13 cellular contexts compared by ENCODE assay signal in the genomic region with DNA sequence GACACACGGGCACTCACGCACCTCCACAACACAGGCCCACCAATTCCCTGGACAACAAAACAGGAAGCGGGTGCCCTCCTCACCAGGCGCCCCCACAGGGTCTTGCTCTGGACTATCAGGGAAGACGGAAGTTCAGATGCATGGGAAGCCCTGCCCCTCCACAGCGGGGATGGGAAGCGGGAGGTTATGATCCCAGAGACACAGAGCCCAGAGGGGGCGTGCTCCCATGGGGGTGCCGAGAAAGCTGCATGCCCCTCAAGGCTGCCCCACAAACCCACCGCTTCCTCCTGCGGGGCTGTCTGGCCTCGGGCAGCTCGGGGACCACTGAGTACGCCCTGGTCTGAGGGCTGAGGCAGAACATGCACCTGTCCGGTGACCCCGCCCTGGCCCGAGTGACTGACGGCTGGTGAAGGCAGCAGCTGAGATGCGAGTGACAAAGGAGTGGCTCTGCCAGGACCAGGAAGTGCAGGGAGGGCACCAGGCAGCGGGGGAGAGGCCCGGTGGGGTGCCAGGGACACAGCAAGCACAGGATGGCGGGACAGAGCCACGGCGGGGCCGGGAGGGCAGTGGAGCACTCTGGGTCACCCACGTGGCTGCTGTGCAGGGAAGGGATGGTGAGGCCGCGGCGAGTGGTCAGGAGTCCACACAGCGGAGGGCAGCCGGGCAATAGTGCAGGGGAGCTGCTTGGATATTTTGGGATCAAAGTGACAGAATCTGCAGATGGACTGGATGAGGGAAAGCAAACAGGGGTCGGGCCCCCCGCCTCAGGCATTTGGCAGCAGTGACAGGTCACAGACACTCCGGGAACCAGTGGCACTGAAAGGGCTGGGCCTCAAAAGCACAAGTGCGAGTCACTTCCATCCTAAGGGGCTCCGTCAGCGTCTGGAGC. TPM values are rescaled to one million over a fixed set of nuclear protein-coding genes. Genes with fewer than 3 reads are reported as not detected.
A peak's percentile ranks its signal among the peaks of the same experiment; 100 is the strongest.
DNase-seq lines count a peak whose midpoint lies in the region; ATAC-seq and TF ChIP-seq lines count a peak whose summit lies in the region.
"Had no signal": no experiment of that assay in that cellular context is flagged by ENCODE, and none has a peak within 500 bp of the region (broad histone marks: within the 10 kb centered on the region; RNA-seq: fewer than 3 reads in every experiment).

No MANE protein-coding gene starts in this region.

- H3K4me3 ChIP-seq in lower lobe of right lung (no peak overlapping the region), upper lobe of left lung (no peak overlapping the region)
- H3K4me3 ChIP-seq: GM23338, tibial nerve had no signal

- TF ChIP-seq POLR2A in upper lobe of left lung (IDR thresholded peaks at IDR 0.05), result no peak

- no peaks in the 10 kb centered on the region for H3K4me1 Mint-ChIP-seq in activated T-helper 1 cell treated with anti-CD3 and anti-CD28 coated beads, Interleukin-12 subunit alpha, Interleukin-12 subunit beta, Interleukin-2, Interleukin-4 antibody, amounts not matched to agents 30 ng/mL and 10 ng/mL and 1 ng/mL, durations not matched to agents 14 hours and 24 hours and 36 hours (ENCODE audit: low read depth)
- H3K4me1 Mint-ChIP-seq: GM23338 had no signal

- H3K36me3 Mint-ChIP-seq in activated T-helper 1 cell treated with anti-CD3 and anti-CD28 coated beads, Interleukin-12 subunit alpha, Interleukin-12 subunit beta, Interleukin-2, Interleukin-4 antibody, amounts not matched to agents 30 ng/mL and 10 ng/mL and 1 ng/mL, durations not matched to agents 14 hours and 24 hours and 36 hours (ENCODE audit: low read depth), result peaks cover 27% of the 10 kb centered on the region

- peaks cover 36% of the 10 kb centered on the region for H3K4me1 ChIP-seq in lower lobe of right lung
- H3K4me1 ChIP-seq in upper lobe of left lung, result peaks cover 17 to 41% (median 29%) of the 10 kb centered on the region in 4 donors

- H3K36me3 ChIP-seq in lower lobe of right lung (peaks cover 93% of the 10 kb centered on the region), upper lobe of left lung (peaks cover 33 to 97% (median 73%) of the 10 kb centered on the region in 4 donors)

- H3K27me3 ChIP-seq in lower lobe of right lung (ENCODE audit: low read depth) (no peaks in the 10 kb centered on the region), upper lobe of left lung (no peaks in the 10 kb centered on the region)
- H3K27me3 ChIP-seq: tibial nerve had no signal

- peak; percentile 39 for DNase-seq in Right ventricle myocardium superior
- no peak for DNase-seq in cardiac septum (ENCODE audit: low spot score)
- no peak for DNase-seq in lower lobe of right lung
- peak in 1 of 2 donors; percentile 77 for DNase-seq in upper lobe of left lung
- no peak for DNase-seq in GM13976 (ENCODE audit: low spot score)
- DNase-seq in caudate nucleus (lab: John Stamatoyannopoulos, UW), result no peak
- DNase-seq in activated T-helper 1 cell treated with anti-CD3 and anti-CD28 coated beads, Interleukin-12 subunit alpha, Interleukin-12 subunit beta, Interleukin-2, Interleukin-4 antibody, amounts not matched to agents 30 ng/mL and 10 ng/mL and 1 ng/mL, durations not matched to agents 14 hours and 24 hours and 36 hours (ENCODE audit: low spot score), result no peak
- DNase-seq: activated CD4-positive, alpha-beta T cell treated with anti-CD3 and anti-CD28 coated beads for 4 hours; foreskin fibroblast had no signal

- no peak overlapping the region for H3K4me3 Mint-ChIP-seq in activated T-helper 1 cell treated with anti-CD3 and anti-CD28 coated beads, Interleukin-12 subunit alpha, Interleukin-12 subunit beta, Interleukin-2, Interleukin-4 antibody, amounts not matched to agents 30 ng/mL and 10 ng/mL and 1 ng/mL, durations not matched to agents 14 hours and 24 hours and 36 hours
- H3K4me3 Mint-ChIP-seq: GM23338, neural crest cell had no signal

- H3K27ac ChIP-seq in VCaP, result peak overlapping the region; percentile 95
- H3K27ac ChIP-seq in lower lobe of right lung, result peak overlapping the region; percentile 70
- H3K27ac ChIP-seq in upper lobe of left lung, result peak overlapping the region; percentile 67 to 88 (median 75)
- H3K27ac ChIP-seq in caudate nucleus (ENCODE audit: low read depth, low read length), result no peak overlapping the region

- TF ChIP-seq EP300 in upper lobe of left lung (IDR thresholded peaks at IDR 0.05), result no peak

- ATAC-seq in Right ventricle myocardium superior (ENCODE audit: poor library complexity) (no peak), lower lobe of right lung (no peak), upper lobe of left lung (ENCODE audit: low FRiP score in 2 of 2) (no peak)
- ATAC-seq: GM23338 had no signal

- 91 to 96% methylated on average over 29 to 37 of the region's 37 CpGs for WGBS in upper lobe of left lung, 2 donors

- no peaks in the 10 kb centered on the region for H3K9me3 Mint-ChIP-seq in activated T-helper 1 cell treated with anti-CD3 and anti-CD28 coated beads, Interleukin-12 subunit alpha, Interleukin-12 subunit beta, Interleukin-2, Interleukin-4 antibody, amounts not matched to agents 30 ng/mL and 10 ng/mL and 1 ng/mL, durations not matched to agents 14 hours and 24 hours and 36 hours
- H3K9me3 Mint-ChIP-seq: GM23338, neural crest cell had no signal

- no peaks in the 10 kb centered on the region for H3K27me3 Mint-ChIP-seq in activated T-helper 1 cell treated with anti-CD3 and anti-CD28 coated beads, Interleukin-12 subunit alpha, Interleukin-12 subunit beta, Interleukin-2, Interleukin-4 antibody, amounts not matched to agents 30 ng/mL and 10 ng/mL and 1 ng/mL, durations not matched to agents 14 hours and 24 hours and 36 hours (ENCODE audit: insufficient read depth)

- in situ Hi-C loops in GM13976 (cut with MboI; ENCODE audit: low sequenced_read_pairs, unreplicated experiment), result no loop called here

- TF ChIP-seq CTCF in VCaP (conservative IDR thresholded peaks at IDR 0.05) (no peak), lower lobe of right lung (IDR thresholded peaks at IDR 0.05) (no peak), upper lobe of left lung (IDR thresholded peaks at IDR 0.05) (no peak), GM13976 (IDR thresholded peaks at IDR 0.05; ENCODE audit: borderline replicate concordance, control extremely low read depth, extremely low read depth, insufficient read depth, missing control alignments) (no peak)

- intact Hi-C loops in Right ventricle myocardium superior (cut with DNase I), result no loop called here
- intact Hi-C loops in cardiac septum (cut with DNase I), result no loop called here
- intact Hi-C loops in lower lobe of right lung (cut with DNase I), result no loop called here
- intact Hi-C loops in activated T-helper 1 cell treated with anti-CD3 and anti-CD28 coated beads, Interleukin-12 subunit alpha, Interleukin-12 subunit beta, Interleukin-2, Interleukin-4 antibody, amounts not matched to agents 30 ng/mL and 10 ng/mL and 1 ng/mL, durations not matched to agents 14 hours and 24 hours and 36 hours (cut with micrococcal nuclease), result no loop called here

- no peaks in the 10 kb centered on the region for H3K9me3 ChIP-seq in lower lobe of right lung
- no peaks in the 10 kb centered on the region for H3K9me3 ChIP-seq in upper lobe of left lung
- H3K9me3 ChIP-seq: tibial nerve had no signal

- H3K27ac Mint-ChIP-seq in activated T-helper 1 cell treated with anti-CD3 and anti-CD28 coated beads, Interleukin-12 subunit alpha, Interleukin-12 subunit beta, Interleukin-2, Interleukin-4 antibody, amounts not matched to agents 30 ng/mL and 10 ng/mL and 1 ng/mL, durations not matched to agents 14 hours and 24 hours and 36 hours, result no peak overlapping the region
- H3K27ac Mint-ChIP-seq: GM23338 had no signal

RNA-seq across cellular contexts. Expression of gene NADK, which starts 18.6 kb away (rescaled TPM):
- total RNA-seq in Right ventricle myocardium superior, result 23.0 TPM
- 31.3 TPM for total RNA-seq in cardiac septum
- 133 TPM for total RNA-seq in lower lobe of right lung
- total RNA-seq in upper lobe of left lung, result 100 to 1,000 TPM in 4 of 6 donors, 10 to 100 TPM in 2; 85.0 to 279 (median 124) TPM
- total RNA-seq in activated T-helper 1 cell treated with anti-CD3 and anti-CD28 coated beads, Interleukin-12 subunit alpha, Interleukin-12 subunit beta, Interleukin-2, Interleukin-4 antibody, amounts not matched to agents 30 ng/mL and 10 ng/mL and 1 ng/mL, durations not matched to agents 14 hours and 24 hours and 36 hours, result 95.5 and 96.8 TPM in 2 replicates

RNA-seq across cellular contexts. Expression of gene CDK11A, which starts 35.5 kb away (rescaled TPM):
- total RNA-seq in Right ventricle myocardium superior (17.3 TPM), cardiac septum (25.8 TPM), lower lobe of right lung (56.1 TPM), upper lobe of left lung (100 to 1,000 TPM in 2 of 6 donors, 10 to 100 TPM in 4; 23.9 to 417 (median 54.5) TPM)
- total RNA-seq in activated T-helper 1 cell treated with anti-CD3 and anti-CD28 coated beads, Interleukin-12 subunit alpha, Interleukin-12 subunit beta, Interleukin-2, Interleukin-4 antibody, amounts not matched to agents 30 ng/mL and 10 ng/mL and 1 ng/mL, durations not matched to agents 14 hours and 24 hours and 36 hours, result 74.4 and 81.7 TPM in 2 replicates
